ENCODE assay signal across 13 cellular contexts in genomic region chr5:168612996-168613395, GRCh38. TPM values are rescaled to one million over a fixed set of nuclear protein-coding genes. Genes with fewer than 3 reads are reported as not detected.
DNase-seq lines count a peak whose midpoint lies in the region; ATAC-seq and TF ChIP-seq lines count a peak whose summit lies in the region.
"Had no signal": no experiment of that assay in that cellular context is flagged by ENCODE, and none has a peak within 500 bp of the region (broad histone marks: within the 10 kb centered on the region; RNA-seq: fewer than 3 reads in every experiment).

No MANE protein-coding gene starts in this region.

- H3K4me3 Mint-ChIP-seq in neural crest cell (no peak overlapping the region), Calu3 (ENCODE audit: low read depth, unreplicated experiment) (no peak overlapping the region)
- H3K4me3 Mint-ChIP-seq: H9 had no signal

- H3K27ac ChIP-seq in DND-41 (ENCODE audit: low read length) (no peak overlapping the region), duodenal mucosa (ENCODE audit: low read depth, low read length) (peak overlapping the region; percentile 26)
- H3K27ac ChIP-seq: sigmoid colon, thoracic aorta had no signal

- no peaks in the 10 kb centered on the region for H4K20me1 ChIP-seq in DND-41 (ENCODE audit: insufficient read depth, low read length)

- no peak overlapping the region for H2AFZ ChIP-seq in DND-41 (ENCODE audit: low read depth, low read length)

- H3K36me3 ChIP-seq in DND-41 (ENCODE audit: insufficient read depth, low read length) (no peaks in the 10 kb centered on the region), duodenal mucosa (ENCODE audit: control insufficient read depth in 1 of 2, insufficient read depth in 2 of 2, low read length in 2 of 2) (no peaks in the 10 kb centered on the region), BE2C (no peaks in the 10 kb centered on the region)
- H3K36me3 ChIP-seq: sigmoid colon, thoracic aorta had no signal

- DNase-seq in DND-41 = no peak
- DNase-seq in Jurkat, Clone E6-1 (ENCODE audit: low read depth, low spot score) = peak; percentile 60
- no peak for DNase-seq in neural crest cell (ENCODE audit: low read depth, low spot score)
- no peak for DNase-seq in occipital lobe (lab: John Stamatoyannopoulos, UW)
- no peak for DNase-seq in Calu3
- no peak for DNase-seq in BE2C
- DNase-seq: H9, OCI-M1, sigmoid colon, SW 1271 had no signal

- H3K27me3 ChIP-seq in DND-41 (ENCODE audit: insufficient read depth, low read length, poor library complexity) = peaks cover 6% of the 10 kb centered on the region
- H3K27me3 ChIP-seq in duodenal mucosa (ENCODE audit: control insufficient read depth in 1 of 2, insufficient read depth in 2 of 2, low read length in 2 of 2) = no peaks in the 10 kb centered on the region
- H3K27me3 ChIP-seq in BE2C = no peaks in the 10 kb centered on the region
- H3K27me3 ChIP-seq: sigmoid colon had no signal

- H3K9me3 Mint-ChIP-seq in neural crest cell (no peaks in the 10 kb centered on the region), Calu3 (ENCODE audit: low read depth, unreplicated experiment) (no peaks in the 10 kb centered on the region)
- H3K9me3 Mint-ChIP-seq: H9 had no signal

- H3K27me3 Mint-ChIP-seq in neural crest cell (ENCODE audit: low read depth) = no peaks in the 10 kb centered on the region
- no peaks in the 10 kb centered on the region for H3K27me3 Mint-ChIP-seq in Calu3 (ENCODE audit: unreplicated experiment)

- no peaks in the 10 kb centered on the region for H3K9me3 ChIP-seq in DND-41 (ENCODE audit: insufficient read depth, low read length, severe bottlenecking)
- no peaks in the 10 kb centered on the region for H3K9me3 ChIP-seq in duodenal mucosa (ENCODE audit: control insufficient read depth in 1 of 2, low read length in 2 of 2)
- H3K9me3 ChIP-seq in BE2C = no peaks in the 10 kb centered on the region
- H3K9me3 ChIP-seq: sigmoid colon, thoracic aorta had no signal

- H3K4me1 Mint-ChIP-seq in neural crest cell = peaks cover 26% of the 10 kb centered on the region
- no peaks in the 10 kb centered on the region for H3K4me1 Mint-ChIP-seq in Calu3 (ENCODE audit: low read depth, unreplicated experiment)

- intact Hi-C loops in Calu3 (cut with micrococcal nuclease; ENCODE audit: unreplicated experiment) = no loop called here

- H3K27ac Mint-ChIP-seq in neural crest cell (ENCODE audit: unreplicated experiment) (peak overlapping the region; percentile 6), Calu3 (ENCODE audit: unreplicated experiment) (no peak overlapping the region)
- H3K27ac Mint-ChIP-seq: H9 had no signal

- ATAC-seq in DND-41 (ENCODE audit: insufficient read depth, low read depth) (peak; percentile 57; the same call in 1 of the 3 replicates), GM21528 (IDR thresholded peaks at IDR 0.05; ENCODE audit: low FRiP score, unreplicated experiment) (no peak)

- BruUV-seq in Calu3 (replicated peaks; lab: Mats Ljungman, UMichigan) = no TSS peak

- H3K4me1 ChIP-seq in DND-41 (ENCODE audit: insufficient read depth, low read length) (no peaks in the 10 kb centered on the region), duodenal mucosa (ENCODE audit: control insufficient read depth in 1 of 2, insufficient read depth in 2 of 2, low read length in 2 of 2) (peaks cover 30 to 35% of the 10 kb centered on the region in 2 donors), BE2C (no peaks in the 10 kb centered on the region)
- H3K4me1 ChIP-seq: sigmoid colon had no signal

- H3K79me2 ChIP-seq in DND-41 (ENCODE audit: insufficient read depth, low read length) = no peaks in the 10 kb centered on the region

- H3K36me3 Mint-ChIP-seq in neural crest cell (ENCODE audit: low read depth) (no peaks in the 10 kb centered on the region), Calu3 (ENCODE audit: insufficient read depth, unreplicated experiment) (no peaks in the 10 kb centered on the region)

- H3K4me3 ChIP-seq in DND-41 (ENCODE audit: low read depth in 1 of 2, low read length in 2 of 2) (no peak overlapping the region), duodenal mucosa (ENCODE audit: low read depth in 1 of 2, low read length in 2 of 2) (no peak overlapping the region), BE2C (ENCODE audit: low read depth, low read length) (no peak overlapping the region)
- no peak overlapping the region for H3K4me3 ChIP-seq in Jurkat, Clone E6-1 (ENCODE audit: low read length)
- H3K4me3 ChIP-seq: sigmoid colon, thoracic aorta had no signal

- TF ChIP-seq CTCF in DND-41 (IDR thresholded peaks at IDR 0.05; ENCODE audit: borderline replicate concordance, extremely low read depth, low read length, poor library complexity, severe bottlenecking) = no peak
- no peak for TF ChIP-seq CTCF in neural crest cell (conservative IDR thresholded peaks at IDR 0.05)
- TF ChIP-seq CTCF in Calu3 (IDR thresholded peaks at IDR 0.05; ENCODE audit: unreplicated experiment) = no peak
- no peak for TF ChIP-seq CTCF in BE2C (IDR thresholded peaks at IDR 0.05; ENCODE audit: low read depth, low read length)

- CTCF ChIA-PET in Calu3 (lab: Charles Lee) = interaction anchor here (0.7 kb wide), 1 partner anchor 395 kb away, joined by 3 read pairs; no protein-coding TSS in a partner anchor

- H3K4me2 ChIP-seq in DND-41 (ENCODE audit: insufficient read depth, low read length) = no peak overlapping the region

- H3K9ac ChIP-seq in DND-41 (ENCODE audit: low read depth, low read length) (no peak overlapping the region), duodenal mucosa (ENCODE audit: low read depth in 1 of 2, low read length in 2 of 2) (no peak overlapping the region)

RNA-seq across cellular contexts. Expression of gene PANK3, which starts 33.8 kb away (rescaled TPM):
- 29.5 TPM for polyA plus RNA-seq in Jurkat, Clone E6-1 (2012; ENCODE audit: insufficient read depth, insufficient read length)
- 121 and 135 TPM in 2 replicates for total RNA-seq in neural crest cell
- total RNA-seq in occipital lobe = 293 TPM
- 101 and 116 TPM in 2 replicates for total RNA-seq in Calu3 (2022)
- 22.0 TPM for polyA plus RNA-seq in BE2C (2012; ENCODE audit: insufficient read depth, insufficient read length, low read depth)
